Comparison of ENCODE assay signal across 27 cellular contexts in the genomic region with DNA sequence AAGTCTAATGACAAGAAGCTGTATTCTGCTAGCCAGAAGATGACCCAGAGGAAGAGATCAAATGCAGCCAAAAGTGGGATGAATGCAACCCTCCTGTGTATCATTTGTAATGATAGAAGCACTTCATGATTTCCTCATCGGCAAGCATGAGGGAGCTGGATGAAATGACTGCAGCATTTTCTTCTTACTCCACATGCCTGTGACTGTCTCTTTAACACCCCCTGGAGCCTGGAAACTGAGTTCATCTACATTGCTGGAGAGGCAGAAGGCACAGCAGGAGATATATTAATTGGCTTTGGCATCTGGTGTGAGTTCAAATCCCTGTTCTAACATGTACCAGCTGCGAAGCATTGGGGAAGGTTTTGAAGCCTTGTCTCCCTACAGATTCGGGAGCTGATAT. TPM values are rescaled to one million over a fixed set of nuclear protein-coding genes. Genes with fewer than 3 reads are reported as not detected.
DNase-seq lines count a peak whose midpoint lies in the region; ATAC-seq and TF ChIP-seq lines count a peak whose summit lies in the region.
"Had no signal": no experiment of that assay in that cellular context is flagged by ENCODE, and none has a peak within 500 bp of the region (broad histone marks: within the 10 kb centered on the region; RNA-seq: fewer than 3 reads in every experiment).

No MANE protein-coding gene starts in this region.

- ATAC-seq in GM21723 (IDR thresholded peaks at IDR 0.05; ENCODE audit: unreplicated experiment): no peak
- ATAC-seq in HG03095 (IDR thresholded peaks at IDR 0.05; ENCODE audit: unreplicated experiment): no peak
- ATAC-seq: activated T-cell treated with anti-CD3 and anti-CD28 coated beads, Interleukin-2, amount 50 U/mL, for 72 hours; effector memory CD8-positive, alpha-beta T cell; HCT116; naive thymus-derived CD8-positive, alpha-beta T cell; Panc1 had no signal

- no peaks in the 10 kb centered on the region for H3K9me3 ChIP-seq in mammary epithelial cell (replicated peaks; ENCODE audit: insufficient read depth, low read length)
- H3K9me3 ChIP-seq in breast epithelium: no peaks in the 10 kb centered on the region
- H3K9me3 ChIP-seq: esophagus squamous epithelium, ovary, SJCRH30, stomach had no signal

- BruUV-seq in mammary epithelial cell (replicated peaks; lab: Mats Ljungman, UMichigan): no TSS peak

- TF ChIP-seq POLR2A in breast epithelium (IDR thresholded peaks at IDR 0.05): no peak

- H3K79me2 ChIP-seq in mammary epithelial cell (ENCODE audit: insufficient read depth, low read length): no peaks in the 10 kb centered on the region

- WGBS in mammary epithelial cell (ENCODE audit: low coverage, missing lambda C conversion rate): 63% methylated on average over 3 of the region's 3 CpGs

- H3K4me3 ChIP-seq in mammary epithelial cell (replicated peaks in 1 of 3; ENCODE audit: insufficient read depth in 1 of 3, low read depth in 2 of 3, low read length in 3 of 3) (no peak overlapping the region), breast epithelium (no peak overlapping the region), foreskin fibroblast (ENCODE audit: low read depth in 1 of 2, low read length in 2 of 2) (no peak overlapping the region)
- H3K4me3 ChIP-seq: BLaER1 treated with 17β-estradiol and CSF1 and Interleukin-3, amounts not matched to agents 10 nM and 100 nM; esophagus squamous epithelium; ovary; SJCRH30; stomach had no signal

- no peak for TF ChIP-seq CTCF in mammary epithelial cell (conservative IDR thresholded peaks at IDR 0.05 in 1 of 2, IDR thresholded peaks at IDR 0.05 in 1 of 2; ENCODE audit: extremely low read depth in 1 of 2, insufficient read depth in 1 of 2, low read depth in 1 of 2, low read length in 2 of 2)
- no peak for TF ChIP-seq CTCF in breast epithelium (IDR thresholded peaks at IDR 0.05)
- no peak for TF ChIP-seq CTCF in foreskin fibroblast (IDR thresholded peaks at IDR 0.05; ENCODE audit: low read depth, low read length)

- H3K36me3 ChIP-seq in mammary epithelial cell (ENCODE audit: insufficient read depth, low read length): no peaks in the 10 kb centered on the region
- no peaks in the 10 kb centered on the region for H3K36me3 ChIP-seq in breast epithelium
- H3K36me3 ChIP-seq: BLaER1 treated with 17β-estradiol and CSF1 and Interleukin-3, amounts not matched to agents 10 nM and 100 nM; esophagus squamous epithelium; ovary; SJCRH30; stomach had no signal

- H4K20me1 ChIP-seq in mammary epithelial cell (ENCODE audit: insufficient read depth, low read length): no peaks in the 10 kb centered on the region
- H4K20me1 ChIP-seq: BLaER1 treated with 17β-estradiol and CSF1 and Interleukin-3, amounts not matched to agents 10 nM and 100 nM had no signal

- no peak overlapping the region for H3K4me2 ChIP-seq in mammary epithelial cell (ENCODE audit: insufficient read depth, low read depth, low read length)
- H3K4me2 ChIP-seq: BLaER1 treated with 17β-estradiol and CSF1 and Interleukin-3, amounts not matched to agents 10 nM and 100 nM had no signal

- in situ Hi-C loops in mammary epithelial cell (cut with MboI; ENCODE audit: low sequenced_read_pairs in 2 of 2): no loop called here

- H2AFZ ChIP-seq in mammary epithelial cell (ENCODE audit: low read depth, low read length): peak overlapping the region; percentile 8

- H3K27ac ChIP-seq in mammary epithelial cell (ENCODE audit: insufficient read depth, low read depth, low read length) (no peak overlapping the region), breast epithelium (no peak overlapping the region)
- H3K27ac ChIP-seq: BLaER1 treated with 17β-estradiol and CSF1 and Interleukin-3, amounts not matched to agents 10 nM and 100 nM; esophagus squamous epithelium; ovary; SJCRH30; stomach had no signal

- intact Hi-C loops in mammary epithelial cell (cut with micrococcal nuclease) (no loop called here), breast epithelium (cut with DNase I; ENCODE audit: low total_unique reads) (no loop called here)

- DNase-seq in mammary epithelial cell: no peak
- no peak for DNase-seq in breast epithelium (ENCODE audit: low spot score in 2 of 2)
- DNase-seq in amniotic epithelial cell (ENCODE audit: low read depth): peak; percentile 24
- DNase-seq in foreskin fibroblast: peak; percentile 3 to 10
- no peak for DNase-seq in activated naive CD4-positive, alpha-beta T cell (lab: John Stamatoyannopoulos, UW)
- no peak for DNase-seq in SW480 (ENCODE audit: low spot score)
- DNase-seq: 8988T; activated CD4-positive, alpha-beta T cell treated with anti-CD3 and anti-CD28 coated beads for 4 hours; activated naive CD4-positive, alpha-beta T cell treated with anti-CD3 and anti-CD28 coated beads, Interleukin-2, amount 50 U/mL, for 16 hours; activated T-cell treated with anti-CD3 and anti-CD28 coated beads, Interleukin-2, amount 50 U/mL, for 72 hours; effector memory CD8-positive, alpha-beta T cell; esophagus squamous epithelium; head of caudate nucleus; KBM-7; MM.1S; naive thymus-derived CD8-positive, alpha-beta T cell; NCI-H1436; ovary; right cardiac atrium; SJCRH30; stimulated activated CD4-positive, alpha-beta T cell treated with anti-CD3 and anti-CD28 coated beads, Interleukin-15, amount 100 ng/mL, for 24 hours; stomach had no signal

- no peaks in the 10 kb centered on the region for H3K27me3 ChIP-seq in mammary epithelial cell (ENCODE audit: insufficient read depth, low read length)
- no peaks in the 10 kb centered on the region for H3K27me3 ChIP-seq in breast epithelium
- H3K27me3 ChIP-seq: BLaER1 treated with 17β-estradiol and CSF1 and Interleukin-3, amounts not matched to agents 10 nM and 100 nM; esophagus squamous epithelium; ovary; SJCRH30; stomach had no signal

- H3K4me1 ChIP-seq in mammary epithelial cell (ENCODE audit: insufficient read depth, low read length): no peaks in the 10 kb centered on the region
- no peaks in the 10 kb centered on the region for H3K4me1 ChIP-seq in breast epithelium
- H3K4me1 ChIP-seq: BLaER1 treated with 17β-estradiol and CSF1 and Interleukin-3, amounts not matched to agents 10 nM and 100 nM; esophagus squamous epithelium; SJCRH30; stomach had no signal

- CTCF ChIA-PET in mammary epithelial cell (lab: Charles Lee; ENCODE audit: low non-redundant PET): no interaction called here

- dilution Hi-C loops in mammary epithelial cell (cut with HindIII; ENCODE audit: low sequenced_read_pairs): no loop called here

- H3K9ac ChIP-seq in mammary epithelial cell (ENCODE audit: insufficient read depth, low read length): no peak overlapping the region
- H3K9ac ChIP-seq: BLaER1 treated with 17β-estradiol and CSF1 and Interleukin-3, amounts not matched to agents 10 nM and 100 nM had no signal

RNA-seq across cellular contexts. Expression of gene ID2, which starts 37.7 kb away (rescaled TPM):
- total RNA-seq in mammary epithelial cell: 1 to 10 TPM; 4.4 to 8.7 TPM
- polyA plus RNA-seq in mammary epithelial cell: 14.7 TPM
- not detected for polyA minus RNA-seq in mammary epithelial cell
- 100 to 1,000 TPM; 240 to 305 (median 260) TPM for total RNA-seq in breast epithelium

Comparison
In these comparisons a context has a peak if more than half of its experiments do, and no peak if none do; other contexts are left out.
1. RNA of gene ID2, which starts 37.7 kb away (total RNA-seq): 240 to 305 TPM in breast epithelium; 4.4 to 8.7 TPM in mammary epithelial cell; every median in the first group is over 10 times any median in the second.
2. DNase-seq: peak in amniotic epithelial cell (single experiment) and foreskin fibroblast (2 of 2); none in mammary epithelial cell (single experiment), breast epithelium (0 of 2), activated naive CD4-positive, alpha-beta T cell (0 of 4) and SW480 (single experiment).